25 cellular contexts compared by ENCODE assay signal in the genomic region with DNA sequence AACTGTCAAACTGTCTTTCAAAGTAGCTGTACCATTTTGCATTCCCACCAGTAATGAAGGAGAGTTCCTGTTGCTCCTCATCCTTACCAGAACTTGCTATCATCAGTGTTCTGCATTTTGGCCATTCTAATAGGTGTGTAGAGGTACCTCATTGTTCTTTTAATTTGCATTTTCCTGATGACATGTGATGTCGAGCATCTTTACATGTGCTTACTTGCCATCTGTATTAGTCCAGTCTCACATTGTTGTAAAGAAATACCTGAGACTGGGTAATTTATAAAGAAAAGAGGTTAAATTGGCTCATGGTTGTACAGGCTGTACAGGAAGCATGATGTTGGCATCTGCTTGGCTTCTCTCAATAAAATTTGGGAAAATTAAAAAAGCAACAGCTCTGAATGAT.
"Had no signal": no experiment of that assay in that cellular context is flagged by ENCODE, and none has a peak within 500 bp of the region (broad histone marks: within the 10 kb centered on the region; RNA-seq: fewer than 3 reads in every experiment).

No MANE protein-coding gene starts in this region.

- H3K27ac Mint-ChIP-seq: endodermal cell; mesothelial cell of epicardium; naive B cell; naive thymus-derived CD8-positive, alpha-beta T cell had no signal

- H3K9me3 Mint-ChIP-seq: endodermal cell, mesothelial cell of epicardium, naive B cell had no signal

- H3K36me3 ChIP-seq: esophagus muscularis mucosa, gastroesophageal sphincter, heart left ventricle, left lung, lower lobe of right lung had no signal

- H3K27ac ChIP-seq: esophagus muscularis mucosa, foreskin keratinocyte, gastroesophageal sphincter, heart left ventricle, hepatocyte, left lung, lower lobe of right lung had no signal

- H3K9me3 ChIP-seq: esophagus muscularis mucosa, gastroesophageal sphincter, heart left ventricle, left lung, lower lobe of right lung, mucosa of descending colon had no signal

- H3K4me2 ChIP-seq: hepatocyte had no signal

- DNase-seq: dermis blood vessel endothelial cell; dorsolateral prefrontal cortex; effector CD4-positive, alpha-beta T cell; effector memory CD4-positive, alpha-beta T cell; endodermal cell; heart left ventricle; hypothalamus; left cardiac atrium; left lung; left ventricle myocardium superior; lower lobe of right lung; mesenchymal stem cell; mucosa of descending colon; naive B cell; naive thymus-derived CD8-positive, alpha-beta T cell had no signal

- H2AFZ ChIP-seq: hepatocyte had no signal

- FAIRE-seq: colon, endometrium, frontal cortex, islet of Langerhans had no signal

- H3K36me3 Mint-ChIP-seq: mesothelial cell of epicardium; naive B cell; naive thymus-derived CD8-positive, alpha-beta T cell had no signal

- H3K4me1 Mint-ChIP-seq: naive B cell had no signal

- H3K79me2 ChIP-seq: hepatocyte had no signal

- ATAC-seq: foreskin keratinocyte; gastroesophageal sphincter; heart left ventricle; left cardiac atrium; left lung; left ventricle myocardium superior; lower lobe of right lung; mucosa of descending colon; naive thymus-derived CD8-positive, alpha-beta T cell had no signal

- H3K27me3 ChIP-seq: dorsolateral prefrontal cortex, esophagus muscularis mucosa, foreskin keratinocyte, gastroesophageal sphincter, heart left ventricle, hepatocyte, left lung had no signal

- H3K4me3 Mint-ChIP-seq: endodermal cell; mesothelial cell of epicardium; naive B cell; naive thymus-derived CD8-positive, alpha-beta T cell had no signal

- H3K4me3 ChIP-seq: coronary artery, dorsolateral prefrontal cortex, esophagus muscularis mucosa, gastroesophageal sphincter, heart left ventricle, hepatocyte, left lung, lower lobe of right lung, mucosa of descending colon had no signal
